1 cellular context compared by ENCODE assay signal in genomic region chr4:19983072-19983471, GRCh38.
TF ChIP-seq lines count a peak whose summit lies in the region.

No MANE protein-coding gene starts in this region.

TF ChIP-seq in SK-N-SH treated with all-trans-retinoic acid at 6 μM for 48 hours, 23 proteins besides CTCF, POLR2A, EP300 and RAD21:
- no peak for TF ChIP-seq TSHZ2 (CRISPR knock-in tag; IDR thresholded peaks at IDR 0.05)
